Comparison of ENCODE assay signal across 8 cellular contexts in genomic region chr2:70125498-70125898, GRCh38. TPM values are rescaled to one million over a fixed set of nuclear protein-coding genes. Genes with fewer than 3 reads are reported as not detected.
DNase-seq lines count a peak whose midpoint lies in the region; ATAC-seq, FAIRE-seq and TF ChIP-seq lines count a peak whose summit lies in the region.

No MANE protein-coding gene starts in this region.

- no peaks in the 10 kb centered on the region for H3K27me3 ChIP-seq in BLaER1 treated with 17β-estradiol and CSF1 and Interleukin-3, amounts not matched to agents 10 nM and 100 nM
- H3K27me3 ChIP-seq in NT2/D1 (ENCODE audit: insufficient read depth, insufficient read length) (no peaks in the 10 kb centered on the region), ectodermal cell (ENCODE audit: control insufficient read depth, insufficient read depth, low read length, poor library complexity, severe bottlenecking) (no peaks in the 10 kb centered on the region), neutrophil (no peaks in the 10 kb centered on the region)

- TF ChIP-seq POLR2A in GM12892 (IDR thresholded peaks at IDR 0.05; ENCODE audit: low read depth, low read length) = no peak

- no peaks in the 10 kb centered on the region for H4K20me1 ChIP-seq in BLaER1 treated with 17β-estradiol and CSF1 and Interleukin-3, amounts not matched to agents 10 nM and 100 nM

- peak overlapping the region; percentile 88 to 98 (median 91) for H3K4me2 ChIP-seq in BLaER1 treated with 17β-estradiol and CSF1 and Interleukin-3, amounts not matched to agents 10 nM and 100 nM

- ATAC-seq in GM19324 (IDR thresholded peaks at IDR 0.05; ENCODE audit: low FRiP score, unreplicated experiment) = no peak
- no peak for ATAC-seq in left lobe of liver

- peak overlapping the region; percentile 94 to 100 (median 98) for H3K9ac ChIP-seq in BLaER1 treated with 17β-estradiol and CSF1 and Interleukin-3, amounts not matched to agents 10 nM and 100 nM
- H3K9ac ChIP-seq in NT2/D1 (ENCODE audit: insufficient read length, low read depth) = peak overlapping the region; percentile 93

- FAIRE-seq in GM12892 (lab: Jason Lieb, UNC) = no peak

- peak overlapping the region; percentile 56 to 74 (median 61) for H3K4me3 ChIP-seq in BLaER1 treated with 17β-estradiol and CSF1 and Interleukin-3, amounts not matched to agents 10 nM and 100 nM
- H3K4me3 ChIP-seq in NT2/D1 (ENCODE audit: insufficient read length, low read depth) (peak overlapping the region; percentile 69), ectodermal cell (ENCODE audit: insufficient read depth, low read depth, low read length) (peak overlapping the region; percentile 67), neutrophil (ENCODE audit: low read depth in 1 of 2, low read length in 1 of 2) (peak overlapping the region; percentile 71 to 79)

- H3K36me3 ChIP-seq in BLaER1 treated with 17β-estradiol and CSF1 and Interleukin-3, amounts not matched to agents 10 nM and 100 nM = no peaks in the 10 kb centered on the region
- H3K36me3 ChIP-seq in NT2/D1 (ENCODE audit: insufficient read depth, insufficient read length, low read length) (no peaks in the 10 kb centered on the region), ectodermal cell (ENCODE audit: control insufficient read depth, insufficient read depth, low read length) (no peaks in the 10 kb centered on the region), neutrophil (no peaks in the 10 kb centered on the region)

- 88 to 89% methylated on average over 13 of the region's 13 CpGs for WGBS in ectodermal cell, 2 experiments

- peak overlapping the region; percentile 98 to 100 (median 100) for H3K27ac ChIP-seq in BLaER1 treated with 17β-estradiol and CSF1 and Interleukin-3, amounts not matched to agents 10 nM and 100 nM
- H3K27ac ChIP-seq in ectodermal cell (ENCODE audit: insufficient read depth, low read depth, low read length, poor library complexity, severe bottlenecking) (peak overlapping the region; percentile 97), neutrophil (peak overlapping the region; percentile 99)

- no peaks in the 10 kb centered on the region for H3K9me3 ChIP-seq in BLaER1 treated with 17β-estradiol and CSF1 and Interleukin-3, amounts not matched to agents 10 nM and 100 nM (replicated peaks in 1 of 11)
- no peaks in the 10 kb centered on the region for H3K9me3 ChIP-seq in NT2/D1 (ENCODE audit: insufficient read depth, low read length)
- H3K9me3 ChIP-seq in ectodermal cell (ENCODE audit: control insufficient read depth, low read length) = no peaks in the 10 kb centered on the region
- H3K9me3 ChIP-seq in neutrophil = no peaks in the 10 kb centered on the region

- DNase-seq in NT2/D1 (ENCODE audit: low read depth, low spot score) (no peak), cortex of kidney (lab: John Stamatoyannopoulos, UW) (no peak), left lobe of liver (ENCODE audit: low spot score) (no peak), GM12892 (ENCODE audit: insufficient read length) (no peak)

- TF ChIP-seq CTCF in neutrophil (IDR thresholded peaks at IDR 0.05) = no peak

- peaks cover 84 to 92% (median 88%) of the 10 kb centered on the region in 10 experiments for H3K4me1 ChIP-seq in BLaER1 treated with 17β-estradiol and CSF1 and Interleukin-3, amounts not matched to agents 10 nM and 100 nM
- H3K4me1 ChIP-seq in NT2/D1 (ENCODE audit: insufficient read depth, insufficient read length) = no peaks in the 10 kb centered on the region
- peaks cover 7% of the 10 kb centered on the region for H3K4me1 ChIP-seq in ectodermal cell (ENCODE audit: control insufficient read depth, insufficient read depth, low read length)
- peaks cover 60 to 65% of the 10 kb centered on the region in 2 experiments for H3K4me1 ChIP-seq in neutrophil (ENCODE audit: control insufficient read depth in 1 of 2, insufficient read depth in 1 of 2, low read depth in 1 of 2, low read length in 1 of 2)

RNA-seq across cellular contexts. Expression of gene PCBP1, which starts 38.2 kb away (rescaled TPM):
- polyA plus RNA-seq in ectodermal cell (2013, experiment 1 of 4) = 321 TPM
- 320 TPM for polyA plus RNA-seq in ectodermal cell (2013, experiment 2 of 4)
- polyA plus RNA-seq in ectodermal cell (2013, experiment 3 of 4) = 294 TPM
- 301 TPM for polyA plus RNA-seq in ectodermal cell (2013, experiment 4 of 4)
- total RNA-seq in left lobe of liver = 161 TPM
- polyA plus RNA-seq in GM12892 (2012; ENCODE audit: missing spikeins) = 146 TPM
